In the genomic region with DNA sequence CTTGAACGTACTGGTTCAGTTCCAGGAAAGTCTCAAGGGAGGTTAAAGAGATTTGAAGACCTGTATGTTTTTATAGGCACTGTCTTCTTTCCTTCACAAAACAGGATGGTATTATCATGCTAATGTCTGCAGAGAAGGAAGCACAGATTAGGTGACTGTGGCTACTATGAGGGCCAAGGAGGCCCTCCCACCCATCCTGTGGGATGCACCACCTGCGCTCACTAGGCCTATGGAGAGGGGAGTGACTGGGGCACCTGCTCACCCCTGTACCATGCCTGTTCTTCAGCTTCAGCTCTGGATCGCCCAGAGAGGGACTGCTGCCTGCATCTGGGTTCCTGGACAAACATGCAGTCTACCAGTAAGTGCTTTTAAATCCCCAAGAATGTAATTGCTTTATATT, we compare ENCODE assay signal across 23 cellular contexts.
DNase-seq lines count a peak whose midpoint lies in the region; ATAC-seq and TF ChIP-seq lines count a peak whose summit lies in the region.
"Had no signal": no experiment of that assay in that cellular context is flagged by ENCODE, and none has a peak within 500 bp of the region (broad histone marks: within the 10 kb centered on the region; RNA-seq: fewer than 3 reads in every experiment).

No MANE protein-coding gene starts in this region.

- H3K4me3 ChIP-seq in upper lobe of right lung (no peak overlapping the region), right atrium auricular region (no peak overlapping the region)
- H3K4me3 ChIP-seq: A549; BLaER1 treated with 17β-estradiol and CSF1 and Interleukin-3, amounts not matched to agents 10 nM and 100 nM; GM12878; HAP-1 had no signal

- no peak overlapping the region for H3K27ac ChIP-seq in upper lobe of right lung
- no peak overlapping the region for H3K27ac ChIP-seq in right atrium auricular region
- H3K27ac ChIP-seq: A549; BLaER1 treated with 17β-estradiol and CSF1 and Interleukin-3, amounts not matched to agents 10 nM and 100 nM had no signal

- no peaks in the 10 kb centered on the region for H3K36me3 ChIP-seq in upper lobe of right lung
- H3K36me3 ChIP-seq in right atrium auricular region: no peaks in the 10 kb centered on the region
- H3K36me3 ChIP-seq: BE2C; BLaER1 treated with 17β-estradiol and CSF1 and Interleukin-3, amounts not matched to agents 10 nM and 100 nM; HAP-1 had no signal

- H3K9me3 Mint-ChIP-seq in stimulated activated naive CD8-positive, alpha-beta T cell treated with anti-CD3 and anti-CD28 coated beads, Interleukin-15, amount 100 ng/mL, for 72 hours: peaks cover 5 to 10% of the 10 kb centered on the region in 2 donors

- no peak overlapping the region for H3K4me3 Mint-ChIP-seq in stimulated activated naive CD8-positive, alpha-beta T cell treated with anti-CD3 and anti-CD28 coated beads, Interleukin-15, amount 100 ng/mL, for 72 hours
- H3K4me3 Mint-ChIP-seq: CD14-positive monocyte; CD4-positive, alpha-beta T cell; CD8-positive, alpha-beta memory T cell; HFFc6 had no signal

- no peaks in the 10 kb centered on the region for H3K27me3 Mint-ChIP-seq in stimulated activated naive CD8-positive, alpha-beta T cell treated with anti-CD3 and anti-CD28 coated beads, Interleukin-15, amount 100 ng/mL, for 72 hours

- intact Hi-C loops in upper lobe of right lung (cut with DNase I): no loop called here

- H3K27me3 ChIP-seq in upper lobe of right lung: no peaks in the 10 kb centered on the region
- H3K27me3 ChIP-seq in right atrium auricular region: no peaks in the 10 kb centered on the region
- H3K27me3 ChIP-seq: BE2C had no signal

- peak; percentile 48 for ATAC-seq in stimulated activated naive CD8-positive, alpha-beta T cell treated with anti-CD3 and anti-CD28 coated beads, Interleukin-15, amount 100 ng/mL, for 72 hours
- no peak for ATAC-seq in stimulated activated naive CD8-positive, alpha-beta T cell treated with anti-CD3 and anti-CD28 coated beads, Interleukin-15, Interleukin-2, amounts not matched to agents 100 U/mL and 50 U/mL, for 24 hours
- ATAC-seq in omental fat pad (ENCODE audit: low FRiP score) (peak; percentile 48), upper lobe of right lung (peak; percentile 26)
- ATAC-seq: A549, GM12878 had no signal

- no peak overlapping the region for H3K27ac Mint-ChIP-seq in stimulated activated naive CD8-positive, alpha-beta T cell treated with anti-CD3 and anti-CD28 coated beads, Interleukin-15, amount 100 ng/mL, for 72 hours
- H3K27ac Mint-ChIP-seq: CD14-positive monocyte; CD4-positive, alpha-beta T cell; CD8-positive, alpha-beta memory T cell; HFFc6 had no signal

- no peaks in the 10 kb centered on the region for H3K4me1 ChIP-seq in upper lobe of right lung
- H3K4me1 ChIP-seq in right atrium auricular region: no peaks in the 10 kb centered on the region
- H3K4me1 ChIP-seq: A549; BE2C; BLaER1 treated with 17β-estradiol and CSF1 and Interleukin-3, amounts not matched to agents 10 nM and 100 nM; HAP-1 had no signal

- DNase-seq in stimulated activated naive CD8-positive, alpha-beta T cell treated with anti-CD3 and anti-CD28 coated beads, Interleukin-15, amount 100 ng/mL, for 72 hours: no peak
- DNase-seq in stimulated activated naive CD8-positive, alpha-beta T cell treated with anti-CD3 and anti-CD28 coated beads, Interleukin-15, Interleukin-2, amounts not matched to agents 100 U/mL and 50 U/mL, for 24 hours: no peak
- DNase-seq in omental fat pad (ENCODE audit: low spot score) (no peak), upper lobe of right lung (no peak), right atrium auricular region (ENCODE audit: low spot score) (no peak)
- no peak for DNase-seq in activated CD4-positive, alpha-beta T cell treated with anti-CD3 and anti-CD28 coated beads for 1 hour
- DNase-seq: 8988T; ACHN; AML-193; BE2C; CD4-positive, alpha-beta T cell; CD8-positive, alpha-beta memory T cell; DMS 273 treated with DMSO at 0.1 percent for 48 hours; DMS79; EL; GDM1; GOT3; HFFc6 had no signal

- H3K9me3 ChIP-seq in upper lobe of right lung: peaks cover 9% of the 10 kb centered on the region
- H3K9me3 ChIP-seq in right atrium auricular region: peaks cover 6 to 17% of the 10 kb centered on the region in 2 donors
- H3K9me3 ChIP-seq: BE2C, HAP-1 had no signal

- H3K4me1 Mint-ChIP-seq in stimulated activated naive CD8-positive, alpha-beta T cell treated with anti-CD3 and anti-CD28 coated beads, Interleukin-15, amount 100 ng/mL, for 72 hours: no peaks in the 10 kb centered on the region
- H3K4me1 Mint-ChIP-seq: CD14-positive monocyte; CD8-positive, alpha-beta memory T cell had no signal

- TF ChIP-seq CTCF in omental fat pad (IDR thresholded peaks at IDR 0.05) (no peak), upper lobe of right lung (IDR thresholded peaks at IDR 0.05) (no peak), right atrium auricular region (IDR thresholded peaks at IDR 0.05) (no peak)
